Comparison of ENCODE assay signal across 19 cellular contexts in the genomic region with DNA sequence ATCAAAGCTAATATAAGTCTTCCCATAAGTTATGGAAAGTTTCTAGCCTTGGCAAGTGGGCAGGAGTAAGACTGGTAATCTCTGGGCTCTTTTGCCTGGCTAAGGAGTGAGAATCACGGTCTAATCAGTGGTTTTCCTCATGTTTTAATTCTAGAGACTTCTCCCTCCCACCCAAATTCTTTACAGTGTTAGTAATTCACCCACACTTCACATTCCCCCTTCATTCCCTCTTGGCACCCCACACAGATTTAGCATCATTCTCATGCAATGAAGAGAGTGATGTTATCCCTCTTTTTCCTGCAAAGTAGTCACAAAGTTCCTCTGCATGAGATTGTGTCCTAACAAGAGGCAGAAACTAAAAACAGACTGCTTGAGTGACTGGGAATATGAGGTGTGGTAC. TPM values are rescaled to one million over a fixed set of nuclear protein-coding genes. Genes with fewer than 3 reads are reported as not detected.
DNase-seq lines count a peak whose midpoint lies in the region; ATAC-seq and TF ChIP-seq lines count a peak whose summit lies in the region.
"Had no signal": no experiment of that assay in that cellular context is flagged by ENCODE, and none has a peak within 500 bp of the region (broad histone marks: within the 10 kb centered on the region; RNA-seq: fewer than 3 reads in every experiment).

No MANE protein-coding gene starts in this region.

- no peak overlapping the region for H3K56ac ChIP-seq in H9 (ENCODE audit: insufficient read length, low read depth, low read length)

- no peak overlapping the region for H2BK15ac ChIP-seq in H9 (ENCODE audit: low read depth, low read length)

- H3K27ac ChIP-seq in AG04450 (ENCODE audit: low read depth, low read length) (peak overlapping the region; percentile 0), H9 (ENCODE audit: insufficient read length, low read depth, low read length) (no peak overlapping the region), muscle layer of colon (ENCODE audit: low read depth, low read length) (peak overlapping the region; percentile 89)
- H3K27ac ChIP-seq: A549, lower lobe of right lung, vagina had no signal

- H4K8ac ChIP-seq in H9 (replicated peaks; ENCODE audit: insufficient read length, low read depth, low read length), result no peak overlapping the region

- H3K9me3 Mint-ChIP-seq in H9, result peaks cover 10 to 14% of the 10 kb centered on the region in 2 experiments
- H3K9me3 Mint-ChIP-seq in stimulated activated memory B cell treated with anti-CD40 and anti-IgM and Interleukin-4, amounts not matched to agents 10 μg/mL and 1 μg/mL and 100 μg/mL, for 72 hours, result peaks cover 3% of the 10 kb centered on the region
- H3K9me3 Mint-ChIP-seq: IgD-negative memory B cell had no signal

- no peak overlapping the region for H2BK5ac ChIP-seq in H9 (ENCODE audit: insufficient read length, low read length)

- no peak for TF ChIP-seq CTCF in AG04450 (IDR thresholded peaks at IDR 0.05; ENCODE audit: low read depth, low read length)
- no peak for TF ChIP-seq CTCF in H9 (conservative IDR thresholded peaks at IDR 0.05)
- TF ChIP-seq CTCF in cardiac fibroblast (IDR thresholded peaks at IDR 0.05; ENCODE audit: low read depth, low read length), result no peak

- no peaks in the 10 kb centered on the region for H3K79me1 ChIP-seq in H9 (ENCODE audit: insufficient read depth, low read depth, low read length, poor library complexity, severe bottlenecking)

- H3K79me2 ChIP-seq in H9 (ENCODE audit: insufficient read depth, low read length), result no peaks in the 10 kb centered on the region

- DNase-seq in AG04450 (ENCODE audit: low read depth, low spot score) (peak; percentile 20), H9 (no peak), cardiac fibroblast (ENCODE audit: low read depth in 2 of 2) (peak; percentile 17 to 67), hypothalamus (lab: John Stamatoyannopoulos, UW) (no peak), HuH-7.5 (ENCODE audit: low spot score) (no peak)
- DNase-seq: activated CD8-positive, alpha-beta memory T cell treated with anti-CD3 and anti-CD28 coated beads, Interleukin-2, amount 10 ng/mL, durations not matched to agents 7 days and 5 days; anterior cingulate cortex; lower lobe of right lung; NCI-H187; NCI-H510A treated with DMSO at 0.1 percent for 48 hours; nephron progenitor cell; SHP77 treated with DMSO at 0.1 percent for 48 hours had no signal

- no peak overlapping the region for H4K91ac ChIP-seq in H9 (ENCODE audit: insufficient read length, low read depth, low read length)

- no peak overlapping the region for H3K23ac ChIP-seq in H9 (ENCODE audit: insufficient read length, low read depth, low read length)

- no peaks in the 10 kb centered on the region for H4K20me1 ChIP-seq in H9 (ENCODE audit: control insufficient read depth, insufficient read depth, insufficient read length)

- peaks cover 19 to 64% (median 56%) of the 10 kb centered on the region in 3 experiments for H3K36me3 Mint-ChIP-seq in H9 (ENCODE audit: insufficient read depth in 1 of 3, low read depth in 3 of 3)
- H3K36me3 Mint-ChIP-seq in stimulated activated memory B cell treated with anti-CD40 and anti-IgM and Interleukin-4, amounts not matched to agents 10 μg/mL and 1 μg/mL and 100 μg/mL, for 72 hours, result peaks cover 88% of the 10 kb centered on the region

- H3K4me1 ChIP-seq in H9 (ENCODE audit: insufficient read depth, low read length), result peaks cover 4% of the 10 kb centered on the region; the same call in 1 of the 2 replicates
- H3K4me1 ChIP-seq in muscle layer of colon (ENCODE audit: insufficient read depth, low read length), result peaks cover 50% of the 10 kb centered on the region
- H3K4me1 ChIP-seq: A549, lower lobe of right lung had no signal

- H3K4me3 ChIP-seq in AG04450 (ENCODE audit: low read depth, low read length) (no peak overlapping the region), cardiac fibroblast (replicated peaks in 1 of 2; ENCODE audit: low read depth in 2 of 2, low read length in 2 of 2) (no peak overlapping the region), muscle layer of colon (ENCODE audit: low read depth in 1 of 2, low read length in 2 of 2) (no peak overlapping the region)
- H3K4me3 ChIP-seq: A549, lower lobe of right lung, vagina had no signal

- no peak overlapping the region for H2AFZ ChIP-seq in H9 (ENCODE audit: low read length)

- no peak overlapping the region for H2BK20ac ChIP-seq in H9 (ENCODE audit: low read depth, low read length, poor library complexity, severe bottlenecking)

- no peak overlapping the region for H2BK12ac ChIP-seq in H9 (ENCODE audit: insufficient read length, low read depth, low read length)

- H3K27me3 ChIP-seq in AG04450 (ENCODE audit: control insufficient read depth, insufficient read depth, low read length) (no peaks in the 10 kb centered on the region), H9 (ENCODE audit: insufficient read depth, low read length) (no peaks in the 10 kb centered on the region), muscle layer of colon (ENCODE audit: control insufficient read depth in 1 of 2, insufficient read depth in 2 of 2, low read length in 2 of 2) (no peaks in the 10 kb centered on the region)
- H3K27me3 ChIP-seq: vagina had no signal

- H3K4me1 Mint-ChIP-seq in H9, result peaks cover 10 to 15% of the 10 kb centered on the region in 2 experiments
- no peaks in the 10 kb centered on the region for H3K4me1 Mint-ChIP-seq in stimulated activated memory B cell treated with anti-CD40 and anti-IgM and Interleukin-4, amounts not matched to agents 10 μg/mL and 1 μg/mL and 100 μg/mL, for 72 hours
- H3K4me1 Mint-ChIP-seq: activated CD8-positive, alpha-beta memory T cell treated with anti-CD3 and anti-CD28 coated beads, Interleukin-2, amount 10 ng/mL, durations not matched to agents 7 days and 5 days; nephron progenitor cell had no signal

- ATAC-seq in GM18505 (IDR thresholded peaks at IDR 0.05; ENCODE audit: unreplicated experiment), result no peak
- no peak for ATAC-seq in stimulated activated memory B cell treated with anti-CD40 and anti-IgM and Interleukin-4, amounts not matched to agents 10 μg/mL and 1 μg/mL and 100 μg/mL, for 72 hours
- ATAC-seq: A549; activated CD4-positive, CD25-positive, alpha-beta regulatory T cell treated with anti-CD3 and anti-CD28 coated beads, Interleukin-2, amount 50 U/mL, for 24 hours; activated CD8-positive, alpha-beta memory T cell treated with anti-CD3 and anti-CD28 coated beads, Interleukin-2, amount 10 ng/mL, durations not matched to agents 7 days and 5 days; lower lobe of right lung had no signal

- H3K9me3 ChIP-seq in AG04450 (ENCODE audit: control insufficient read depth, insufficient read depth, low read length) (no peaks in the 10 kb centered on the region), H9 (ENCODE audit: control insufficient read depth, low read depth, low read length) (no peaks in the 10 kb centered on the region), muscle layer of colon (ENCODE audit: low read length) (no peaks in the 10 kb centered on the region)
- H3K9me3 ChIP-seq: A549, lower lobe of right lung, vagina had no signal

- H3K27ac Mint-ChIP-seq in H9, result peak overlapping the region; percentile 46 to 92 (median 64); a peak in 6 of 7 replicates
- no peak overlapping the region for H3K27ac Mint-ChIP-seq in stimulated activated memory B cell treated with anti-CD40 and anti-IgM and Interleukin-4, amounts not matched to agents 10 μg/mL and 1 μg/mL and 100 μg/mL, for 72 hours
- H3K27ac Mint-ChIP-seq: IgD-negative memory B cell, nephron progenitor cell had no signal

- CTCF ChIA-PET in AG04450 (lab: Charles Lee), result no interaction called here

- H3K36me3 ChIP-seq in muscle layer of colon (ENCODE audit: insufficient read depth, low read length), result peaks cover 48% of the 10 kb centered on the region

- no peak overlapping the region for H3K14ac ChIP-seq in H9 (ENCODE audit: insufficient read depth, low read length)

- H4K5ac ChIP-seq in H9 (ENCODE audit: insufficient read length, low read depth, low read length), result no peak overlapping the region

- no peak overlapping the region; a peak in 1 of 5 replicates for H3K4me3 Mint-ChIP-seq in H9
- no peak overlapping the region for H3K4me3 Mint-ChIP-seq in stimulated activated memory B cell treated with anti-CD40 and anti-IgM and Interleukin-4, amounts not matched to agents 10 μg/mL and 1 μg/mL and 100 μg/mL, for 72 hours
- H3K4me3 Mint-ChIP-seq: activated CD8-positive, alpha-beta memory T cell treated with anti-CD3 and anti-CD28 coated beads, Interleukin-2, amount 10 ng/mL, durations not matched to agents 7 days and 5 days; IgD-negative memory B cell; nephron progenitor cell had no signal

- H3T11ph ChIP-seq in H9 (ENCODE audit: low read length), result no peak overlapping the region

- H3K9ac ChIP-seq in H9 (ENCODE audit: extremely low read depth, insufficient read length, low read length) (no peak overlapping the region), muscle layer of colon (ENCODE audit: low read length) (no peak overlapping the region)

- H2AK5ac ChIP-seq in H9 (ENCODE audit: insufficient read length, low read length), result no peak overlapping the region

- no CpG with 5 or more reads among the region's 1 CpG for WGBS in H9 (ENCODE audit: extremely low coverage, insufficient read length, low lambda C conversion rate)

- no peak for TF ChIP-seq POLR2A in GM18505 (IDR thresholded peaks at IDR 0.05; ENCODE audit: borderline replicate concordance, extremely low read depth, insufficient read depth, insufficient read length)

- H3K4me2 ChIP-seq in H9 (ENCODE audit: insufficient read depth, insufficient read length, low read length), result no peak overlapping the region
- H3K4me2 ChIP-seq: A549 had no signal

- POLR2A ChIA-PET in AG04450 (lab: Yijun Ruan, JAX), result no interaction called here

- no peaks in the 10 kb centered on the region for H3K23me2 ChIP-seq in H9 (ENCODE audit: insufficient read length, low read depth, low read length, poor library complexity, severe bottlenecking)

- no peak overlapping the region for H3K18ac ChIP-seq in H9 (ENCODE audit: insufficient read length, low read depth, low read length)

- no peak overlapping the region for H3K4ac ChIP-seq in H9 (ENCODE audit: low read depth, low read length)

- H2BK120ac ChIP-seq in H9 (ENCODE audit: low read depth, low read length, poor library complexity, severe bottlenecking), result no peak overlapping the region

- no peaks in the 10 kb centered on the region for H3K27me3 Mint-ChIP-seq in H9 (ENCODE audit: low read depth)
- no peaks in the 10 kb centered on the region for H3K27me3 Mint-ChIP-seq in stimulated activated memory B cell treated with anti-CD40 and anti-IgM and Interleukin-4, amounts not matched to agents 10 μg/mL and 1 μg/mL and 100 μg/mL, for 72 hours
- H3K27me3 Mint-ChIP-seq: activated CD8-positive, alpha-beta memory T cell treated with anti-CD3 and anti-CD28 coated beads, Interleukin-2, amount 10 ng/mL, durations not matched to agents 7 days and 5 days; IgD-negative memory B cell had no signal

RNA-seq across cellular contexts. Expression of a gene that starts 28.6 kb away (rescaled TPM):
- polyA plus RNA-seq in AG04450 (2011; rRNA removed), result 0.22 and 0.36 TPM in 2 replicates
- 0.30 and 0.92 TPM in 2 replicates for polyA minus RNA-seq in AG04450 (2011; rRNA and poly(A)+ RNA removed)
- total RNA-seq in H9 (2021), result 0.61 and 0.79 TPM in 2 replicates
- polyA plus RNA-seq: A549 had no signal

RNA-seq across cellular contexts. Expression of a gene that starts 57.2 kb away (rescaled TPM):
- polyA plus RNA-seq in AG04450 (2011; rRNA removed), result 29.1 and 32.9 TPM in 2 replicates
- polyA minus RNA-seq in AG04450 (2011; rRNA and poly(A)+ RNA removed), result 32.7 and 35.1 TPM in 2 replicates
- 11.2 and 13.2 TPM in 2 replicates for total RNA-seq in H9 (2021)

Comparison
In these comparisons a context has a peak if more than half of its experiments do, and no peak if none do; other contexts are left out.
1. DNase-seq: peak in AG04450 (single experiment) and cardiac fibroblast (2 of 2); none in H9 (single experiment), hypothalamus (0 of 51) and HuH-7.5 (single experiment).